34 cellular contexts compared by ENCODE assay signal in genomic region chr6:142783499-142783898, GRCh38.
DNase-seq lines count a peak whose midpoint lies in the region; ATAC-seq, FAIRE-seq and TF ChIP-seq lines count a peak whose summit lies in the region.
"Had no signal": no experiment of that assay in that cellular context is flagged by ENCODE, and none has a peak within 500 bp of the region (broad histone marks: within the 10 kb centered on the region; RNA-seq: fewer than 3 reads in every experiment).

No MANE protein-coding gene starts in this region.

- POLR2A ChIA-PET in GM12878 (lab: Charles Lee), result interaction anchor here (0.6 to 4.4 kb wide), 2 partner anchors 11 to 73 kb away, joined by 7 to 16 read pairs; no protein-coding TSS in a partner anchor

- H3K27me3 ChIP-seq in Loucy (ENCODE audit: insufficient read depth, low read length, poor library complexity, severe bottlenecking) (no peaks in the 10 kb centered on the region), GM12878 (replicated peaks in 1 of 2; ENCODE audit: control insufficient read depth in 2 of 2, insufficient read depth in 2 of 2, low read length in 1 of 2) (no peaks in the 10 kb centered on the region)
- H3K27me3 ChIP-seq: cardiac muscle cell, Peyer's patch, right atrium auricular region, upper lobe of right lung had no signal

- H3F3A ChIP-seq in Loucy (ENCODE audit: low read depth), result no peaks in the 10 kb centered on the region

- CTCF ChIA-PET in activated naive CD4-positive, alpha-beta T cell treated with anti-CD3 and anti-CD28 coated beads, Interleukin-2, amount 10 ng/mL, durations not matched to agents 7 days and 5 days (lab: Charles Lee), result interaction anchor here (0.8 kb wide), 1 partner anchor 20 kb away, joined by 4 read pairs; no protein-coding TSS in a partner anchor
- CTCF ChIA-PET in GM12878 (lab: Yijun Ruan, JAX), result interaction anchor here (3.0 kb wide), 1 partner anchor 36 kb away, joined by 7 read pairs; no protein-coding TSS in a partner anchor

- peaks cover 6% of the 10 kb centered on the region for H3K9me3 Mint-ChIP-seq in activated naive CD4-positive, alpha-beta T cell treated with anti-CD3 and anti-CD28 coated beads, Interleukin-2, amount 50 U/mL, for 24 hours
- H3K9me3 Mint-ChIP-seq in activated naive CD4-positive, alpha-beta T cell treated with anti-CD3 and anti-CD28 coated beads, Interleukin-2, amount 10 ng/mL, durations not matched to agents 7 days and 5 days, result no peaks in the 10 kb centered on the region
- H3K9me3 Mint-ChIP-seq: activated CD4-positive, alpha-beta T cell treated with anti-CD3 and anti-CD28 coated beads, Interleukin-2, amount 10 ng/mL, durations not matched to agents 7 days and 5 days; activated naive CD4-positive, alpha-beta T cell treated with anti-CD3 and anti-CD28 coated beads, Interleukin-2, amount 50 U/mL, for 72 hours; HFFc6; IgD-negative memory B cell; memory B cell had no signal

- TF ChIP-seq POLR2A in GM12878 (IDR thresholded peaks at IDR 0.05; ENCODE audit: low read depth, low read length), result no peak

- H3K9ac ChIP-seq in Loucy (ENCODE audit: low read depth, low read length, poor library complexity, severe bottlenecking), result peak overlapping the region; percentile 37
- H3K9ac ChIP-seq in GM12878 (ENCODE audit: control insufficient read depth, insufficient read depth, low read length), result no peak overlapping the region
- H3K9ac ChIP-seq: parathyroid adenoma had no signal

- H3K4me1 Mint-ChIP-seq in activated naive CD4-positive, alpha-beta T cell treated with anti-CD3 and anti-CD28 coated beads, Interleukin-2, amount 50 U/mL, for 24 hours, result peaks cover 74% of the 10 kb centered on the region
- H3K4me1 Mint-ChIP-seq in activated naive CD4-positive, alpha-beta T cell treated with anti-CD3 and anti-CD28 coated beads, Interleukin-2, amount 10 ng/mL, durations not matched to agents 7 days and 5 days, result peaks cover 27% of the 10 kb centered on the region

- no peak for DNase-seq in activated naive CD4-positive, alpha-beta T cell treated with anti-CD3 and anti-CD28 coated beads, Interleukin-2, amount 10 ng/mL, durations not matched to agents 7 days and 5 days
- DNase-seq in GM12878 (ENCODE audit: low read depth, low spot score) (no peak), medulla oblongata (ENCODE audit: extremely low spot score) (no peak), NCI-H2227 treated with DMSO at 0.1 percent for 48 hours (lab: John Stamatoyannopoulos, UW) (no peak)
- DNase-seq in effector CD4-positive, alpha-beta T cell, result no peak
- DNase-seq: activated CD4-positive, alpha-beta T cell treated with anti-CD3 and anti-CD28 coated beads, Interleukin-2, amount 10 ng/mL, durations not matched to agents 7 days and 5 days; Calu3; effector CD8-positive, alpha-beta T cell; glutamatergic neuron; GOT3; HFFc6; NCI-H1694; NCI-H446 treated with DMSO at 0.1 percent for 48 hours; NCI-H82; Peyer's patch; SHP77 treated with DMSO at 0.1 percent for 48 hours; small intestine; SW 1271; T-helper 9 cell; upper lobe of right lung; WERI-Rb-1 had no signal

- H3K27ac ChIP-seq in GM12878 (ENCODE audit: control insufficient read depth, insufficient read depth), result peak overlapping the region; percentile 54
- H3K27ac ChIP-seq: C4-2B, cardiac muscle cell, epithelial cell of prostate, parathyroid adenoma, Peyer's patch, right atrium auricular region, upper lobe of right lung, WERI-Rb-1 had no signal

- ATAC-seq in GM12878, result no peak
- ATAC-seq: left lobe of liver had no signal

- peaks cover 10% of the 10 kb centered on the region for H3K4me1 ChIP-seq in Loucy (ENCODE audit: insufficient read depth, low read length, poor library complexity, severe bottlenecking)
- H3K4me1 ChIP-seq in GM12878 (ENCODE audit: control insufficient read depth, insufficient read depth, low read length), result peaks cover 11% of the 10 kb centered on the region; the same call in 1 of the 2 replicates
- H3K4me1 ChIP-seq: parathyroid adenoma, Peyer's patch, upper lobe of right lung had no signal

- no peaks in the 10 kb centered on the region for H3K9me2 ChIP-seq in Loucy (replicated peaks; ENCODE audit: low read depth, low read length)

- RAD21 ChIA-PET in GM12878 (lab: Charles Lee; ENCODE audit: unreplicated experiment), result interaction anchor here (0.7 to 4.7 kb wide), 8 partner anchors 15 to 99 kb away, joined by 3 to 33 read pairs (median 4); no protein-coding TSS in a partner anchor

- intact Hi-C loops in GM12878 (cut with micrococcal nuclease; ENCODE audit: unreplicated experiment), result no loop called here

- H3K36me3 ChIP-seq in Loucy (ENCODE audit: insufficient read depth, low read length) (peaks cover 10% of the 10 kb centered on the region; the same call in 1 of the 2 replicates), GM12878 (ENCODE audit: control insufficient read depth in 2 of 2, insufficient read depth in 2 of 2, low read length in 1 of 2) (peaks cover 2 to 5% of the 10 kb centered on the region in 2 experiments; a peak in 3 of 4 replicates)
- H3K36me3 ChIP-seq: cardiac muscle cell, Peyer's patch, right atrium auricular region, upper lobe of right lung, WERI-Rb-1 had no signal

- H4K20me1 ChIP-seq in Loucy (ENCODE audit: insufficient read depth, low read length, poor library complexity, severe bottlenecking) (peaks cover 5% of the 10 kb centered on the region), GM12878 (ENCODE audit: control insufficient read depth, insufficient read depth) (no peaks in the 10 kb centered on the region)

- H3K4me3 ChIP-seq in Loucy (ENCODE audit: low read length, poor library complexity, severe bottlenecking) (no peak overlapping the region), GM12878 (no peak overlapping the region)
- H3K4me3 ChIP-seq: cardiac muscle cell, Peyer's patch, right atrium auricular region, upper lobe of right lung had no signal

- H2AFZ ChIP-seq in Loucy (ENCODE audit: low read length) (no peak overlapping the region), GM12878 (ENCODE audit: control insufficient read depth, low read depth, low read length) (no peak overlapping the region)
- H2AFZ ChIP-seq: parathyroid adenoma had no signal

- 98% methylated on average over 2 of the region's 2 CpGs for WGBS in GM12878 (ENCODE audit: insufficient coverage, insufficient replicate concordance, low lambda C conversion rate, missing lambda C conversion rate)

- TF ChIP-seq RAD21 in GM12878 (IDR thresholded peaks at IDR 0.05; ENCODE audit: insufficient read depth, low read depth, low read length), result no peak

- in situ Hi-C loops in GM12878 (cut with MboI), result no loop called here

- no peaks in the 10 kb centered on the region for H3K27me3 Mint-ChIP-seq in activated naive CD4-positive, alpha-beta T cell treated with anti-CD3 and anti-CD28 coated beads, Interleukin-2, amount 50 U/mL, for 24 hours
- no peaks in the 10 kb centered on the region for H3K27me3 Mint-ChIP-seq in activated naive CD4-positive, alpha-beta T cell treated with anti-CD3 and anti-CD28 coated beads, Interleukin-2, amount 10 ng/mL, durations not matched to agents 7 days and 5 days
- H3K27me3 Mint-ChIP-seq: activated CD4-positive, alpha-beta T cell treated with anti-CD3 and anti-CD28 coated beads, Interleukin-2, amount 10 ng/mL, durations not matched to agents 7 days and 5 days; IgD-negative memory B cell; memory B cell had no signal

- SMC1A ChIA-PET in GM12878 (lab: Charles Lee; ENCODE audit: uncharacterized antibody, unreplicated experiment), result interaction anchor here (0.7 to 5.6 kb wide), 7 partner anchors 14 to 119 kb away, joined by 3 to 45 read pairs (median 4); no protein-coding TSS in a partner anchor

- H3K9me3 ChIP-seq in Loucy (ENCODE audit: insufficient read depth, low read depth, low read length) (no peaks in the 10 kb centered on the region), GM12878 (replicated peaks; ENCODE audit: control insufficient read depth, insufficient read depth, low read length) (no peaks in the 10 kb centered on the region; the same call in 2 of the 3 replicates)
- H3K9me3 ChIP-seq: Peyer's patch, right atrium auricular region, upper lobe of right lung had no signal

- no peak for TF ChIP-seq CTCF in Loucy (conservative IDR thresholded peaks at IDR 0.05; ENCODE audit: low read length)
- no peak for TF ChIP-seq CTCF in GM12878 (IDR thresholded peaks at IDR 0.05 in 2 of 3, conservative IDR thresholded peaks at IDR 0.05 in 1 of 3; ENCODE audit: control insufficient read depth in 2 of 3, extremely low read depth in 1 of 3, insufficient read depth in 1 of 3, low read depth in 3 of 3, low read length in 3 of 3)

- peaks cover 36% of the 10 kb centered on the region for H3K36me3 Mint-ChIP-seq in activated naive CD4-positive, alpha-beta T cell treated with anti-CD3 and anti-CD28 coated beads, Interleukin-2, amount 50 U/mL, for 24 hours
- peaks cover 27% of the 10 kb centered on the region for H3K36me3 Mint-ChIP-seq in activated naive CD4-positive, alpha-beta T cell treated with anti-CD3 and anti-CD28 coated beads, Interleukin-2, amount 10 ng/mL, durations not matched to agents 7 days and 5 days

- no peak overlapping the region for H3K4me3 Mint-ChIP-seq in activated naive CD4-positive, alpha-beta T cell treated with anti-CD3 and anti-CD28 coated beads, Interleukin-2, amount 50 U/mL, for 24 hours
- H3K4me3 Mint-ChIP-seq in activated naive CD4-positive, alpha-beta T cell treated with anti-CD3 and anti-CD28 coated beads, Interleukin-2, amount 10 ng/mL, durations not matched to agents 7 days and 5 days, result no peak overlapping the region
- H3K4me3 Mint-ChIP-seq: activated CD4-positive, alpha-beta T cell treated with anti-CD3 and anti-CD28 coated beads, Interleukin-2, amount 10 ng/mL, durations not matched to agents 7 days and 5 days; HFFc6 had no signal

- BruUV-seq in GM12878 (replicated peaks; lab: Mats Ljungman, UMichigan), result no TSS peak

- peak overlapping the region; percentile 18 for H3K27ac Mint-ChIP-seq in activated naive CD4-positive, alpha-beta T cell treated with anti-CD3 and anti-CD28 coated beads, Interleukin-2, amount 50 U/mL, for 24 hours
- no peak overlapping the region for H3K27ac Mint-ChIP-seq in activated naive CD4-positive, alpha-beta T cell treated with anti-CD3 and anti-CD28 coated beads, Interleukin-2, amount 10 ng/mL, durations not matched to agents 7 days and 5 days
- H3K27ac Mint-ChIP-seq: activated CD4-positive, alpha-beta T cell treated with anti-CD3 and anti-CD28 coated beads, Interleukin-2, amount 10 ng/mL, durations not matched to agents 7 days and 5 days; HFFc6; IgD-negative memory B cell had no signal

- H3K79me2 ChIP-seq in Loucy (ENCODE audit: insufficient read depth, low read length) (peaks cover 22% of the 10 kb centered on the region; the same call in 1 of the 2 replicates), GM12878 (ENCODE audit: control insufficient read depth, insufficient read depth, low read length) (peaks cover 3% of the 10 kb centered on the region)
- H3K79me2 ChIP-seq: parathyroid adenoma had no signal

- no peak overlapping the region for H3K4me2 ChIP-seq in Loucy (ENCODE audit: low read depth, low read length, poor library complexity, severe bottlenecking)
- H3K4me2 ChIP-seq in GM12878 (ENCODE audit: control insufficient read depth, insufficient read depth), result peak overlapping the region; percentile 30

- FAIRE-seq in GM12878 (lab: Jason Lieb, UNC), result no peak
- FAIRE-seq: astrocyte, colon had no signal

- TF ChIP-seq EP300 in GM12878 (IDR thresholded peaks at IDR 0.05; ENCODE audit: borderline replicate concordance in 1 of 2, control insufficient read depth in 1 of 2, low read depth in 2 of 2, low read length in 2 of 2), result no peak
